ENCODE assay signal across 11 cellular contexts in genomic region chr10:50216418-50216817, GRCh38. TPM values are rescaled to one million over a fixed set of nuclear protein-coding genes. Genes with fewer than 3 reads are reported as not detected.
DNase-seq lines count a peak whose midpoint lies in the region; ATAC-seq, FAIRE-seq and TF ChIP-seq lines count a peak whose summit lies in the region.
"Had no signal": no experiment of that assay in that cellular context is flagged by ENCODE, and none has a peak within 500 bp of the region (broad histone marks: within the 10 kb centered on the region; RNA-seq: fewer than 3 reads in every experiment).

No MANE protein-coding gene starts in this region.

- H3K36me3 ChIP-seq in OCI-LY3 (replicated peaks; ENCODE audit: low read depth, low read length): no peaks in the 10 kb centered on the region
- H3K36me3 ChIP-seq in iPS-18a (ENCODE audit: control insufficient read depth, low read depth, low read length): no peaks in the 10 kb centered on the region

- TF ChIP-seq RAD21 in A549 (conservative IDR thresholded peaks at IDR 0.05 in 1 of 2, IDR thresholded peaks at IDR 0.05 in 1 of 2): no peak

- CTCF ChIA-PET in A549 (lab: Yijun Ruan, JAX): interaction anchor here (1.0 kb wide), 1 partner anchor 9 kb away, joined by 3 read pairs; no protein-coding TSS in a partner anchor

- no peaks in the 10 kb centered on the region for H3K27me3 ChIP-seq in OCI-LY3 (ENCODE audit: low read depth, low read length)
- H3K27me3 ChIP-seq in iPS-18a (ENCODE audit: control insufficient read depth, insufficient read depth, low read length): no peaks in the 10 kb centered on the region

- H3K9ac ChIP-seq in OCI-LY3 (ENCODE audit: low read length) (no peak overlapping the region), iPS-18a (ENCODE audit: low read length) (peak overlapping the region; percentile 7)

- no peak for ATAC-seq in A549
- ATAC-seq: CD8-positive, alpha-beta T cell had no signal

- TF ChIP-seq CTCF in A549 (IDR thresholded peaks at IDR 0.05) (no peak), OCI-LY3 (IDR thresholded peaks at IDR 0.05; ENCODE audit: low read depth, low read length) (no peak)

- no peak for TF ChIP-seq POLR2A in A549 (IDR thresholded peaks at IDR 0.05; ENCODE audit: low read length)

- H3K4me2 ChIP-seq in A549 (no peak overlapping the region), OCI-LY3 (ENCODE audit: low read length) (peak overlapping the region; percentile 69)
- H3K4me2 ChIP-seq: PC-9 had no signal

- H3K4me3 ChIP-seq in A549 (no peak overlapping the region), OCI-LY3 (ENCODE audit: low read length) (peak overlapping the region; percentile 43; the same call in 1 of the 2 replicates), iPS-18a (ENCODE audit: low read length) (peak overlapping the region; percentile 13)
- H3K4me3 ChIP-seq: PC-9 had no signal

- no peak overlapping the region for H3K27ac ChIP-seq in A549
- peak overlapping the region; percentile 52 for H3K27ac ChIP-seq in OCI-LY3 (ENCODE audit: low read length)
- no peak overlapping the region for H3K27ac ChIP-seq in iPS-18a (ENCODE audit: low read length)
- H3K27ac ChIP-seq: PC-9 had no signal

- no peaks in the 10 kb centered on the region for H3K79me2 ChIP-seq in OCI-LY3 (ENCODE audit: low read length)

- POLR2A ChIA-PET in A549 (lab: Yijun Ruan, JAX): no interaction called here

- H2AFZ ChIP-seq in OCI-LY3 (ENCODE audit: low read depth, low read length): no peak overlapping the region
- H2AFZ ChIP-seq: PC-9 had no signal

- no peaks in the 10 kb centered on the region for H3K4me1 ChIP-seq in A549
- peaks cover 26% of the 10 kb centered on the region for H3K4me1 ChIP-seq in OCI-LY3 (ENCODE audit: low read length)
- peaks cover 6% of the 10 kb centered on the region for H3K4me1 ChIP-seq in iPS-18a (ENCODE audit: control insufficient read depth, low read depth, low read length)

- DNase-seq in A549 (ENCODE audit: low read depth in 1 of 2, low spot score in 1 of 2) (no peak), DMS53 (lab: John Stamatoyannopoulos, UW) (peak; percentile 37), NCI-H2029 (lab: John Stamatoyannopoulos, UW) (no peak), hippocampal formation (lab: John Stamatoyannopoulos, UW) (no peak), ureter (ENCODE audit: low spot score) (no peak)
- DNase-seq in activated effector memory CD4-positive, alpha-beta T cell treated with anti-CD3 and anti-CD28 coated beads, Interleukin-2, amount 50 U/mL, for 16 hours: no peak
- DNase-seq: CD8-positive, alpha-beta T cell; NCI-H526 treated with DMSO at 0.1 percent for 48 hours; PC-9 had no signal

- TF ChIP-seq EP300 in A549 (IDR thresholded peaks at IDR 0.05): no peak

- FAIRE-seq in A549 (lab: Jason Lieb, UNC): no peak

- no peaks in the 10 kb centered on the region for H3K9me3 ChIP-seq in A549
- H3K9me3 ChIP-seq in OCI-LY3 (ENCODE audit: insufficient read depth, low read length): no peaks in the 10 kb centered on the region
- no peaks in the 10 kb centered on the region for H3K9me3 ChIP-seq in iPS-18a (ENCODE audit: control insufficient read depth, low read depth, low read length)

- H4K20me1 ChIP-seq in OCI-LY3 (ENCODE audit: insufficient read depth, low read length): no peaks in the 10 kb centered on the region

TF ChIP-seq in A549, 52 proteins besides CTCF, POLR2A, EP300 and RAD21:
- peak; percentile 19 for TF ChIP-seq MAFK (IDR thresholded peaks at IDR 0.05; ENCODE audit: partially characterized antibody)
- TF ChIP-seq BHLHE40 (IDR thresholded peaks at IDR 0.05; ENCODE audit: low read depth, low read length): no peak
TF ChIP-seq in A549: peak in this region for 1.

RNA-seq across cellular contexts. Expression of gene ASAH2, which starts 34.9 kb away (rescaled TPM):
- 4.8 and 5.9 TPM in 2 replicates for polyA plus RNA-seq in A549 (2011; rRNA removed)
- polyA plus RNA-seq in A549 (2012; cell fraction: cytosol; rRNA removed): 0.52 and 1.1 TPM in 2 replicates
- polyA plus RNA-seq in A549 (2012; cell fraction: nucleus; rRNA removed): 0.01 and 0.61 TPM in 2 replicates
- polyA plus RNA-seq in A549 (2017; fragmentation: RNase III; extraction: RNeasy Plus Mini Kit Qiagen cat#74134 plus additional on column Dnase treatment): 0.17 to 0.63 TPM (median 0.21 TPM) in 3 replicates
- polyA minus RNA-seq in A549 (2011; rRNA and poly(A)+ RNA removed): 1.4 and 6.2 TPM in 2 replicates
- total RNA-seq in ureter: 11.3 TPM
